ENCODE assay signal across 21 cellular contexts in genomic region chr17:36740157-36740556, GRCh38.
DNase-seq lines count a peak whose midpoint lies in the region; ATAC-seq, FAIRE-seq and TF ChIP-seq lines count a peak whose summit lies in the region.
"Had no signal": no experiment of that assay in that cellular context is flagged by ENCODE, and none has a peak within 500 bp of the region (broad histone marks: within the 10 kb centered on the region; RNA-seq: fewer than 3 reads in every experiment).

No MANE protein-coding gene starts in this region.

- H3F3A ChIP-seq in neural progenitor cell (ENCODE audit: low read depth) = peaks cover under 1% of the 10 kb centered on the region

- peak overlapping the region; percentile 16; the same call in 1 of the 2 replicates for H3K14ac ChIP-seq in H9 (ENCODE audit: insufficient read depth, low read length)

- H2AFZ ChIP-seq in H9 (ENCODE audit: low read length) (no peak overlapping the region), neural progenitor cell (replicated peaks) (no peak overlapping the region)
- H2AFZ ChIP-seq: GM23248 had no signal

- H2BK120ac ChIP-seq in H9 (ENCODE audit: low read depth, low read length, poor library complexity, severe bottlenecking) = no peak overlapping the region

- no peak overlapping the region for H4K91ac ChIP-seq in H9 (ENCODE audit: insufficient read length, low read depth, low read length)

- H3K4me1 Mint-ChIP-seq in H9 (peaks cover 17 to 22% of the 10 kb centered on the region in 2 experiments), neural progenitor cell (peaks cover 22% of the 10 kb centered on the region)
- H3K4me1 Mint-ChIP-seq: CD4-positive, CD25-positive, alpha-beta regulatory T cell had no signal

- H2BK20ac ChIP-seq in H9 (ENCODE audit: low read depth, low read length, poor library complexity, severe bottlenecking) = no peak overlapping the region

- no peak overlapping the region for H3K4me3 Mint-ChIP-seq in H9
- H3K4me3 Mint-ChIP-seq in neural progenitor cell = no peak overlapping the region
- H3K4me3 Mint-ChIP-seq: CD4-positive, CD25-positive, alpha-beta regulatory T cell; CD8-positive, alpha-beta T cell; HFFc6 had no signal

- DNase-seq in H9 = no peak
- no peak for DNase-seq in neural progenitor cell (ENCODE audit: low spot score)
- peak; percentile 38 for DNase-seq in spleen
- DNase-seq in cerebellar nuclear complex (lab: John Stamatoyannopoulos, UW) = no peak
- no peak for DNase-seq in urothelium cell line (ENCODE audit: low spot score)
- DNase-seq in NCI-H187 treated with DMSO at 0.1 percent for 48 hours (lab: John Stamatoyannopoulos, UW) = no peak
- DNase-seq: Caco-2; CD4-positive, CD25-positive, alpha-beta regulatory T cell; CD8-positive, alpha-beta T cell; DMS153; DND-41; GDM1; GM23248; HFFc6 had no signal

- H3K79me2 ChIP-seq in H9 (ENCODE audit: insufficient read depth, low read length) (no peaks in the 10 kb centered on the region), neural progenitor cell (ENCODE audit: low read depth) (no peaks in the 10 kb centered on the region)

- H3K79me1 ChIP-seq in H9 (ENCODE audit: insufficient read depth, low read depth, low read length, poor library complexity, severe bottlenecking) = no peaks in the 10 kb centered on the region

- H3T11ph ChIP-seq in H9 (ENCODE audit: low read length) = no peak overlapping the region

- no peak overlapping the region for H3K18ac ChIP-seq in H9 (ENCODE audit: insufficient read length, low read depth, low read length)

- no peak overlapping the region for H3K4me2 ChIP-seq in H9 (ENCODE audit: insufficient read depth, insufficient read length, low read length)
- no peak overlapping the region for H3K4me2 ChIP-seq in neural progenitor cell
- H3K4me2 ChIP-seq: BLaER1 had no signal

- H3K23ac ChIP-seq in H9 (ENCODE audit: insufficient read length, low read depth, low read length) = no peak overlapping the region

- ATAC-seq in SK-N-SH treated with all-trans-retinoic acid at 6 μM for 48 hours = peak; percentile 49; the same call in 1 of the 3 replicates
- no peak for ATAC-seq in HG02938 (IDR thresholded peaks at IDR 0.05; ENCODE audit: unreplicated experiment)
- ATAC-seq: CD8-positive, alpha-beta T cell; GM12878 had no signal

- peaks cover 3% of the 10 kb centered on the region for H3K27me3 Mint-ChIP-seq in H9 (ENCODE audit: low read depth)
- peaks cover 16% of the 10 kb centered on the region for H3K27me3 Mint-ChIP-seq in neural progenitor cell (ENCODE audit: insufficient read depth, low read depth)

- H3K9ac ChIP-seq in H9 (ENCODE audit: extremely low read depth, insufficient read length, low read length) (no peak overlapping the region), neural progenitor cell (no peak overlapping the region)
- H3K9ac ChIP-seq: BLaER1, GM23248 had no signal

- H3K27ac Mint-ChIP-seq in H9 (no peak overlapping the region), neural progenitor cell (peak overlapping the region; percentile 43)
- H3K27ac Mint-ChIP-seq: CD4-positive, CD25-positive, alpha-beta regulatory T cell; CD8-positive, alpha-beta T cell; HFFc6 had no signal

- H2AK5ac ChIP-seq in H9 (ENCODE audit: insufficient read length, low read length) = no peak overlapping the region

- H3K4me1 ChIP-seq in H9 (ENCODE audit: insufficient read depth, low read length) (no peaks in the 10 kb centered on the region), neural progenitor cell (peaks cover 10% of the 10 kb centered on the region), spleen (no peaks in the 10 kb centered on the region)
- H3K4me1 ChIP-seq: Caco-2, HAP-1 had no signal

- no peaks in the 10 kb centered on the region for H4K20me1 ChIP-seq in H9 (ENCODE audit: control insufficient read depth, insufficient read depth, insufficient read length)
- no peaks in the 10 kb centered on the region for H4K20me1 ChIP-seq in neural progenitor cell (ENCODE audit: low read depth)
- H4K20me1 ChIP-seq: BLaER1 had no signal

- no peak overlapping the region for H4K5ac ChIP-seq in H9 (ENCODE audit: insufficient read length, low read depth, low read length)

- H2BK12ac ChIP-seq in H9 (ENCODE audit: insufficient read length, low read depth, low read length) = no peak overlapping the region

- H3K9me3 Mint-ChIP-seq in H9 = no peaks in the 10 kb centered on the region; a peak in 2 of 5 replicates
- H3K9me3 Mint-ChIP-seq in neural progenitor cell = no peaks in the 10 kb centered on the region
- H3K9me3 Mint-ChIP-seq: HFFc6 had no signal

- H3K27me3 ChIP-seq in H9 (ENCODE audit: insufficient read depth, low read length) (no peaks in the 10 kb centered on the region), neural progenitor cell (no peaks in the 10 kb centered on the region), spleen (replicated peaks in 1 of 7) (peaks cover 0 to 27% (median 0%) of the 10 kb centered on the region in 7 donors)
- H3K27me3 ChIP-seq: BLaER1 had no signal

- H3K36me3 Mint-ChIP-seq in H9 (ENCODE audit: insufficient read depth in 1 of 3, low read depth in 3 of 3) (no peaks in the 10 kb centered on the region), neural progenitor cell (no peaks in the 10 kb centered on the region)
- H3K36me3 Mint-ChIP-seq: CD4-positive, CD25-positive, alpha-beta regulatory T cell; CD8-positive, alpha-beta T cell had no signal

- H2BK15ac ChIP-seq in H9 (ENCODE audit: low read depth, low read length) = no peak overlapping the region

- FAIRE-seq in urothelium cell line (lab: Jason Lieb, UNC) = no peak
- FAIRE-seq: GM12878, GM19239 had no signal

- no peaks in the 10 kb centered on the region for H3K23me2 ChIP-seq in H9 (ENCODE audit: insufficient read length, low read depth, low read length, poor library complexity, severe bottlenecking)

- no peak overlapping the region for H2BK5ac ChIP-seq in H9 (ENCODE audit: insufficient read length, low read length)

- H3K36me3 ChIP-seq in neural progenitor cell = no peaks in the 10 kb centered on the region
- no peaks in the 10 kb centered on the region for H3K36me3 ChIP-seq in spleen
- H3K36me3 ChIP-seq: BLaER1, HAP-1 had no signal

- intact Hi-C loops in spleen (cut with DNase I; ENCODE audit: low total_unique reads) = no loop called here

- no peak overlapping the region for H3K4ac ChIP-seq in H9 (ENCODE audit: low read depth, low read length)

- TF ChIP-seq POLR2A in spleen (IDR thresholded peaks at IDR 0.05) = no peak

- WGBS in H9 (ENCODE audit: extremely low coverage, insufficient read length, low lambda C conversion rate) = no CpG with 5 or more reads among the region's 8 CpGs
- WGBS in spleen, 5 donors = 76 to 85% (median 81%) methylated on average over 8 of the region's 8 CpGs

- H3K4me3 ChIP-seq in neural progenitor cell (no peak overlapping the region), spleen (no peak overlapping the region)
- H3K4me3 ChIP-seq: BLaER1, GM12878, GM23248, HAP-1 had no signal

- H4K8ac ChIP-seq in H9 (replicated peaks; ENCODE audit: insufficient read length, low read depth, low read length) = no peak overlapping the region

- TF ChIP-seq CTCF in H9 (conservative IDR thresholded peaks at IDR 0.05) (no peak), neural progenitor cell (IDR thresholded peaks at IDR 0.05) (no peak), spleen (IDR thresholded peaks at IDR 0.05 in 8 of 11, conservative IDR thresholded peaks at IDR 0.05 in 3 of 11) (no peak)

- H3K9me3 ChIP-seq in H9 (ENCODE audit: control insufficient read depth, low read depth, low read length) (no peaks in the 10 kb centered on the region), neural progenitor cell (ENCODE audit: low read depth) (no peaks in the 10 kb centered on the region), spleen (peaks cover 0 to 5% (median 0%) of the 10 kb centered on the region in 8 donors)
- H3K9me3 ChIP-seq: BLaER1, Caco-2, HAP-1 had no signal

- H3K56ac ChIP-seq in H9 (ENCODE audit: insufficient read length, low read depth, low read length) = no peak overlapping the region

- H3K27ac ChIP-seq in H9 (ENCODE audit: insufficient read length, low read depth, low read length) (no peak overlapping the region), neural progenitor cell (no peak overlapping the region), spleen (no peak overlapping the region)
- H3K27ac ChIP-seq: BLaER1, C4-2B, GM23248 had no signal

TF ChIP-seq in SK-N-SH treated with all-trans-retinoic acid at 6 μM for 48 hours, 23 proteins besides CTCF, POLR2A, EP300 and RAD21:
- TF ChIP-seq TSHZ2 (CRISPR knock-in tag; IDR thresholded peaks at IDR 0.05) (0 out of 2 replicates have a peak, but pooled peaks have one; percentile 52), TCF4 (CRISPR knock-in tag; IDR thresholded peaks at IDR 0.05; ENCODE audit: borderline replicate concordance) (peak; percentile 49; the same call in 1 of the 2 replicates), CSDC2 (CRISPR knock-in tag; IDR thresholded peaks at IDR 0.05) (no peak)
